In the genomic region with DNA sequence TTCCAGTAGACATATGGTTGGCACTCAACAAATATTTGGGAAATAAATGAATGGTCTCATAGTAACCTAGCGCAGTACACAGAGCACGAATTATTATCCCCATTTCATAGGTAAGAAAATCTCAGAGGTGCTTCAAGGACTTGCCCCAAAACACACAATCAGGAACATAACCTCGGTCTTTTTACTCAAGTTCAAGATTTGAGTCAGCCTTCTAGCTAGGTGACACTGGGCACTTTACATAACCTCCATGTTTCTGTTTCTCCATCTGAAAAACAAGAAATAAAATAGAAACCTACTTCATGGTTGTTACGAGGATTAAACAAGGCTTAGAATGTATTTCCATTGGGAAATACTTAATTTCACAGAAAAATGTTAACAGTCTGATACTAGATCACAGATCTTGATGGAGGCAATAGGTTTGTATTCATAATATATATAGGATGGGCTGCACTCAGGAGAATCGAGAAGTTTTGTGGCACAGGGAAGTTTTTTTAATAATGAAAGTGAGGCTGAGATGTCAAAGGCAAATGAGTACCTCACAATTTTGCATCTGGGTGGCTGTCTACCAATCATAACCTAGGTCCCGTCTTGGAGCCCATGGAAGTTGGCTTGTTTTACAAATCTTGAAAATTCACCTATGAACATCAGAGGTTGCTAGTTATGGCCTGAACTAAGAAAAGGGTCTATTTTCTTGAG, we compare ENCODE assay signal across 8 cellular contexts.
DNase-seq lines count a peak whose midpoint lies in the region; ATAC-seq and TF ChIP-seq lines count a peak whose summit lies in the region.

No MANE protein-coding gene starts in this region.

- WGBS in gastroesophageal sphincter (ENCODE audit: low coverage in 1 of 2), 2 donors: 48 to 52% methylated on average over 4 to 5 of the region's 6 CpGs

- H3K4me3 ChIP-seq in AG10803 (ENCODE audit: low read length): peak overlapping the region; percentile 5
- peak overlapping the region; percentile 12 to 33 for H3K4me3 ChIP-seq in gastroesophageal sphincter
- no peak overlapping the region; the same call in 1 of the 2 replicates for H3K4me3 ChIP-seq in BE2C (ENCODE audit: low read depth, low read length)

- ATAC-seq in GM19438 (IDR thresholded peaks at IDR 0.05; ENCODE audit: low read depth, unreplicated experiment) (peak; percentile 65), HG03378 (IDR thresholded peaks at IDR 0.05; ENCODE audit: unreplicated experiment) (peak; percentile 60), gastroesophageal sphincter (peak; percentile 18)

- H3K27ac ChIP-seq in gastroesophageal sphincter: peak overlapping the region in 3 of 4 donors; percentile 66 to 75 (median 71)

- no peak for DNase-seq in AG10803 (ENCODE audit: low read depth)
- DNase-seq in BE2C: no peak
- DNase-seq in NCI-H2029 treated with DMSO at 0.1 percent for 48 hours (lab: John Stamatoyannopoulos, UW): no peak
- DNase-seq in NOMO-1 (lab: John Stamatoyannopoulos, UW; ENCODE audit: unreplicated experiment in 2 of 2): no peak
- no peak for DNase-seq in hepatic stellate cell (ENCODE audit: low spot score)

- TF ChIP-seq CTCF in AG10803 (conservative IDR thresholded peaks at IDR 0.05; ENCODE audit: low read length) (no peak), gastroesophageal sphincter (IDR thresholded peaks at IDR 0.05) (no peak), BE2C (IDR thresholded peaks at IDR 0.05; ENCODE audit: low read depth, low read length) (no peak)

- no peaks in the 10 kb centered on the region for H3K36me3 ChIP-seq in gastroesophageal sphincter
- no peaks in the 10 kb centered on the region for H3K36me3 ChIP-seq in BE2C

- TF ChIP-seq POLR2A in gastroesophageal sphincter (IDR thresholded peaks at IDR 0.05): no peak

- H3K9me3 ChIP-seq in gastroesophageal sphincter (no peaks in the 10 kb centered on the region), BE2C (no peaks in the 10 kb centered on the region)

- peaks cover 0 to 7% (median 0%) of the 10 kb centered on the region in 3 donors for H3K4me1 ChIP-seq in gastroesophageal sphincter
- H3K4me1 ChIP-seq in BE2C: no peaks in the 10 kb centered on the region

- H3K27me3 ChIP-seq in gastroesophageal sphincter (no peaks in the 10 kb centered on the region), BE2C (peaks cover 2% of the 10 kb centered on the region; the same call in 1 of the 2 replicates)

- TF ChIP-seq EP300 in gastroesophageal sphincter (IDR thresholded peaks at IDR 0.05): no peak
